4 cellular contexts compared by ENCODE assay signal in the genomic region with DNA sequence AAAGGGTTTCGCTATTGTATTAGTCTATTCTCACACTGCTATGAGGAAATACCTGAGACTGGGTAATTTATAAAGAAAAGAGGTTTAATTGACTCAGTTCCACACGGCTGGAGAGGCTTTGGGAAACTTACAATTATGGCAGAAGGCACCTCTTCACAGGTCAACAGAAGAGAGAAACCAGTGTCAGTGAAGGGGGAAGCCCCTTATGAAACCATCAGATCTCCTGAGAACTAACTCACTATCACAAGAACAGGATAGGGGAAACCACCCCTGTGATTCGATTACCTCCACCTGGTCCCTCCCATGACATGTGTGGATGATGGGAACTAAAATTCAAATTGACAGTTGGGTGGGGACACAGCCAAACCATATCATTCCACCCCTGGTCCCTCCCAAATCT.
"Had no signal": no experiment of that assay in that cellular context is flagged by ENCODE, and none has a peak within 500 bp of the region (broad histone marks: within the 10 kb centered on the region; RNA-seq: fewer than 3 reads in every experiment).

No MANE protein-coding gene starts in this region.

- H3K4me3 ChIP-seq: GM23338 had no signal

- DNase-seq: H9, HCEC 1CT, IMR-90 had no signal

- ATAC-seq: GM23338 had no signal

- H3K4me1 Mint-ChIP-seq: H9 had no signal

- H3K27ac Mint-ChIP-seq: GM23338, H9 had no signal

- H3K4me2 ChIP-seq: GM23338 had no signal

- H3K9me3 Mint-ChIP-seq: GM23338, H9 had no signal

- H3K4me3 Mint-ChIP-seq: GM23338, H9 had no signal
